ENCODE assay signal across 22 cellular contexts in genomic region chr12:125412506-125412905, GRCh38.
DNase-seq lines count a peak whose midpoint lies in the region; ATAC-seq and TF ChIP-seq lines count a peak whose summit lies in the region.
"Had no signal": no experiment of that assay in that cellular context is flagged by ENCODE, and none has a peak within 500 bp of the region (broad histone marks: within the 10 kb centered on the region; RNA-seq: fewer than 3 reads in every experiment).

No MANE protein-coding gene starts in this region.

- H3K9me3 Mint-ChIP-seq in endodermal cell, result no peaks in the 10 kb centered on the region

- DNase-seq in SK-N-MC (ENCODE audit: low read depth, low spot score) (no peak), endodermal cell (peak; percentile 44), midbrain (lab: John Stamatoyannopoulos, UW) (peak; percentile 29), superior temporal gyrus (ENCODE audit: extremely low spot score) (peak; percentile 68), H4 (ENCODE audit: low spot score) (no peak), BE2C (no peak)
- DNase-seq: CD4-positive, alpha-beta memory T cell; COR-L47; H7; Kasumi-1; NCI-H1092 treated with DMSO at 0.1 percent for 48 hours; NCI-H1436 treated with DMSO at 0.1 percent for 48 hours; NCI-H187 treated with DMSO at 0.1 percent for 48 hours; NCI-H2171 treated with DMSO at 0.1 percent for 48 hours; NCI-H524; NCI-H748 treated with DMSO at 0.1 percent for 48 hours; NK-92 treated with Interleukin-12 subunit alpha and Interleukin-12 subunit beta, amount 100 ng/mL, for 24 hours; PC-3 had no signal

- H3K27ac Mint-ChIP-seq in endodermal cell, result no peak overlapping the region
- H3K27ac Mint-ChIP-seq: CD4-positive, alpha-beta memory T cell had no signal

- 93 to 100% methylated on average over 4 to 11 of the region's 11 CpGs for WGBS in endodermal cell (ENCODE audit: insufficient coverage in 1 of 2, insufficient read length in 1 of 2), 2 experiments

- no peaks in the 10 kb centered on the region for H3K36me3 Mint-ChIP-seq in endodermal cell (ENCODE audit: low read depth)
- H3K36me3 Mint-ChIP-seq: CD4-positive, alpha-beta memory T cell had no signal

- no peaks in the 10 kb centered on the region for H3K27me3 Mint-ChIP-seq in endodermal cell (ENCODE audit: insufficient read depth)

- peaks cover 48% of the 10 kb centered on the region for H3K36me3 ChIP-seq in SK-N-MC (ENCODE audit: insufficient read depth, low read length)
- no peaks in the 10 kb centered on the region for H3K36me3 ChIP-seq in endodermal cell (ENCODE audit: control insufficient read depth, insufficient read depth, low read length)
- no peaks in the 10 kb centered on the region for H3K36me3 ChIP-seq in BE2C
- H3K36me3 ChIP-seq: SJSA1 had no signal

- ATAC-seq in GM21723 (IDR thresholded peaks at IDR 0.05; ENCODE audit: unreplicated experiment) (no peak), GM18505 (IDR thresholded peaks at IDR 0.05; ENCODE audit: unreplicated experiment) (no peak)
- ATAC-seq: K562, PC-3 had no signal

- no peaks in the 10 kb centered on the region for H3K27me3 ChIP-seq in endodermal cell (ENCODE audit: control insufficient read depth, insufficient read depth, low read length, poor library complexity, severe bottlenecking)
- no peaks in the 10 kb centered on the region for H3K27me3 ChIP-seq in BE2C
- H3K27me3 ChIP-seq: SJSA1 had no signal

- H3K27ac ChIP-seq in SK-N-MC (peak overlapping the region; percentile 65; the same call in 1 of the 2 replicates), endodermal cell (ENCODE audit: low read depth, low read length) (no peak overlapping the region)
- H3K27ac ChIP-seq: SJSA1 had no signal

- H3K4me3 ChIP-seq in SK-N-MC (no peak overlapping the region), endodermal cell (ENCODE audit: low read length) (no peak overlapping the region), BE2C (ENCODE audit: low read depth, low read length) (no peak overlapping the region)
- H3K4me3 ChIP-seq: K562, SJSA1 had no signal

- H3K4me1 ChIP-seq in endodermal cell (ENCODE audit: control insufficient read depth, insufficient read depth, low read length) (peaks cover 2% of the 10 kb centered on the region), BE2C (no peaks in the 10 kb centered on the region)
- H3K4me1 ChIP-seq: SJSA1 had no signal

- H3K9ac ChIP-seq in SK-N-MC (ENCODE audit: insufficient read length) (no peak overlapping the region), endodermal cell (ENCODE audit: extremely low read depth, low read length, poor library complexity, severe bottlenecking) (no peak overlapping the region)

- peaks cover 3% of the 10 kb centered on the region for H3K4me1 Mint-ChIP-seq in endodermal cell
- H3K4me1 Mint-ChIP-seq: CD4-positive, alpha-beta memory T cell had no signal

- H3K4me3 Mint-ChIP-seq in endodermal cell, result no peak overlapping the region

- TF ChIP-seq CTCF in endodermal cell (conservative IDR thresholded peaks at IDR 0.05) (no peak), BE2C (IDR thresholded peaks at IDR 0.05; ENCODE audit: low read depth, low read length) (no peak)

- no peak for TF ChIP-seq POLR2A in GM18505 (IDR thresholded peaks at IDR 0.05; ENCODE audit: borderline replicate concordance, extremely low read depth, insufficient read depth, insufficient read length)

- H3K9me3 ChIP-seq in SK-N-MC (ENCODE audit: low read depth, low read length) (no peaks in the 10 kb centered on the region), endodermal cell (ENCODE audit: control insufficient read depth, low read length) (no peaks in the 10 kb centered on the region), BE2C (no peaks in the 10 kb centered on the region)
- H3K9me3 ChIP-seq: SJSA1 had no signal

Comparison
In these comparisons a context has a peak if more than half of its experiments do, and no peak if none do; other contexts are left out.
1. DNase-seq: peak in endodermal cell (single experiment), midbrain (single experiment) and superior temporal gyrus (single experiment); none in SK-N-MC (single experiment), H4 (single experiment) and BE2C (single experiment).